Comparison of ENCODE assay signal across 1 cellular context in genomic region chr5:10607666-10608442, GRCh38.
A peak's percentile ranks its signal among the peaks of the same experiment; 100 is the strongest.
TF ChIP-seq lines count a peak whose summit lies in the region.

No MANE protein-coding gene starts in this region.

TF ChIP-seq in K562, 482 proteins besides CTCF, POLR2A, EP300 and RAD21 (continued from another document):
- TF ChIP-seq PREB (CRISPR knock-in tag; IDR thresholded peaks at IDR 0.05) = no peak
- no peak for TF ChIP-seq NFYB (IDR thresholded peaks at IDR 0.05; ENCODE audit: extremely low read depth, insufficient read length)
- no peak for TF ChIP-seq ZKSCAN1 (IDR thresholded peaks at IDR 0.05; ENCODE audit: low read depth, low read length)
- TF ChIP-seq PHB (CRISPR knock-in tag; IDR thresholded peaks at IDR 0.05) = no peak
- no peak for TF ChIP-seq ZNF695 (CRISPR knock-in tag; IDR thresholded peaks at IDR 0.05)
- TF ChIP-seq PHF20 (IDR thresholded peaks at IDR 0.05; ENCODE audit: partially characterized antibody) = no peak
- TF ChIP-seq GMEB1 (CRISPR knock-in tag; IDR thresholded peaks at IDR 0.05) = no peak
- TF ChIP-seq ZNF431 (CRISPR knock-in tag; IDR thresholded peaks at IDR 0.05) = no peak
- TF ChIP-seq NCOA4 (IDR thresholded peaks at IDR 0.05; ENCODE audit: partially characterized antibody) = no peak
- no peak for TF ChIP-seq ZNF449 (CRISPR knock-in tag; IDR thresholded peaks at IDR 0.05)
- peak; percentile 30 for TF ChIP-seq NCOR1 (IDR thresholded peaks at IDR 0.05)
- no peak for TF ChIP-seq ZNF217 (CRISPR knock-in tag; IDR thresholded peaks at IDR 0.05)
- no peak for TF ChIP-seq NR2F6 (CRISPR knock-in tag; IDR thresholded peaks at IDR 0.05)
- no peak for TF ChIP-seq TEAD2 (tag; IDR thresholded peaks at IDR 0.05)
- TF ChIP-seq, protein P1, sequence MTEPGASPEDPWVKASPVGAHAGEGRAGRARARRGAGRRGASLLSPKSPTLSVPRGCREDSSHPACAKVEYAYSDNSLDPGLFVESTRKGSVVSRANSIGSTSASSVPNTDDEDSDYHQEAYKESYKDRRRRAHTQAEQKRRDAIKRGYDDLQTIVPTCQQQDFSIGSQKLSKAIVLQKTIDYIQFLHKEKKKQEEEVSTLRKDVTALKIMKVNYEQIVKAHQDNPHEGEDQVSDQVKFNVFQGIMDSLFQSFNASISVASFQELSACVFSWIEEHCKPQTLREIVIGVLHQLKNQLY (CRISPR knock-in tag; conservative IDR thresholded peaks at IDR 0.05) = no peak; a peak in 1 of 4 replicates
- TF ChIP-seq STAG1 (CRISPR knock-in tag; IDR thresholded peaks at IDR 0.05; ENCODE audit: borderline replicate concordance) = no peak
- TF ChIP-seq, protein P2, sequence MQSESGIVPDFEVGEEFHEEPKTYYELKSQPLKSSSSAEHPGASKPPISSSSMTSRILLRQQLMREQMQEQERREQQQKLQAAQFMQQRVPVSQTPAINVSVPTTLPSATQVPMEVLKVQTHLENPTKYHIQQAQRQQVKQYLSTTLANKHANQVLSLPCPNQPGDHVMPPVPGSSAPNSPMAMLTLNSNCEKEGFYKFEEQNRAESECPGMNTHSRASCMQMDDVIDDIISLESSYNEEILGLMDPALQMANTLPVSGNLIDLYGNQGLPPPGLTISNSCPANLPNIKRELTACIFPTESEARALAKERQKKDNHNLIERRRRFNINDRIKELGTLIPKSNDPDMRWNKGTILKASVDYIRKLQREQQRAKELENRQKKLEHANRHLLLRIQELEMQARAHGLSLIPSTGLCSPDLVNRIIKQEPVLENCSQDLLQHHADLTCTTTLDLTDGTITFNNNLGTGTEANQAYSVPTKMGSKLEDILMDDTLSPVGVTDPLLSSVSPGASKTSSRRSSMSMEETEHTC (IDR thresholded peaks at IDR 0.05) = peak; percentile 73
- TF ChIP-seq, protein P3, sequence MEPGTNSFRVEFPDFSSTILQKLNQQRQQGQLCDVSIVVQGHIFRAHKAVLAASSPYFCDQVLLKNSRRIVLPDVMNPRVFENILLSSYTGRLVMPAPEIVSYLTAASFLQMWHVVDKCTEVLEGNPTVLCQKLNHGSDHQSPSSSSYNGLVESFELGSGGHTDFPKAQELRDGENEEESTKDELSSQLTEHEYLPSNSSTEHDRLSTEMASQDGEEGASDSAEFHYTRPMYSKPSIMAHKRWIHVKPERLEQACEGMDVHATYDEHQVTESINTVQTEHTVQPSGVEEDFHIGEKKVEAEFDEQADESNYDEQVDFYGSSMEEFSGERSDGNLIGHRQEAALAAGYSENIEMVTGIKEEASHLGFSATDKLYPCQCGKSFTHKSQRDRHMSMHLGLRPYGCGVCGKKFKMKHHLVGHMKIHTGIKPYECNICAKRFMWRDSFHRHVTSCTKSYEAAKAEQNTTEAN (CRISPR knock-in tag; IDR thresholded peaks at IDR 0.05) = no peak
- peak; percentile 50 for TF ChIP-seq HMBOX1 (IDR thresholded peaks at IDR 0.05)
- TF ChIP-seq FOXK1 (CRISPR knock-in tag; IDR thresholded peaks at IDR 0.05; ENCODE audit: borderline replicate concordance) = no peak
- no peak for TF ChIP-seq SMAD1 (IDR thresholded peaks at IDR 0.05; ENCODE audit: low read depth, low read length, partially characterized antibody)
- TF ChIP-seq RCOR1 (IDR thresholded peaks at IDR 0.05; ENCODE audit: borderline replicate concordance in 1 of 2, low read depth in 2 of 2, low read length in 2 of 2) = peak in 1 of 2 experiments; percentile 49; a peak in 1 of 4 replicates
- TF ChIP-seq ZZZ3 (IDR thresholded peaks at IDR 0.05) = no peak
- TF ChIP-seq MECOM (CRISPR knock-in tag; IDR thresholded peaks at IDR 0.05) = no peak; the same call in 1 of the 2 replicates
- TF ChIP-seq KDM5B (IDR thresholded peaks at IDR 0.05; ENCODE audit: insufficient replicate concordance, low read depth, low read length) = no peak
- no peak for TF ChIP-seq HNRNPLL (IDR thresholded peaks at IDR 0.05; ENCODE audit: low read depth, low read length, poor library complexity, severe bottlenecking)
- TF ChIP-seq, protein P4, sequence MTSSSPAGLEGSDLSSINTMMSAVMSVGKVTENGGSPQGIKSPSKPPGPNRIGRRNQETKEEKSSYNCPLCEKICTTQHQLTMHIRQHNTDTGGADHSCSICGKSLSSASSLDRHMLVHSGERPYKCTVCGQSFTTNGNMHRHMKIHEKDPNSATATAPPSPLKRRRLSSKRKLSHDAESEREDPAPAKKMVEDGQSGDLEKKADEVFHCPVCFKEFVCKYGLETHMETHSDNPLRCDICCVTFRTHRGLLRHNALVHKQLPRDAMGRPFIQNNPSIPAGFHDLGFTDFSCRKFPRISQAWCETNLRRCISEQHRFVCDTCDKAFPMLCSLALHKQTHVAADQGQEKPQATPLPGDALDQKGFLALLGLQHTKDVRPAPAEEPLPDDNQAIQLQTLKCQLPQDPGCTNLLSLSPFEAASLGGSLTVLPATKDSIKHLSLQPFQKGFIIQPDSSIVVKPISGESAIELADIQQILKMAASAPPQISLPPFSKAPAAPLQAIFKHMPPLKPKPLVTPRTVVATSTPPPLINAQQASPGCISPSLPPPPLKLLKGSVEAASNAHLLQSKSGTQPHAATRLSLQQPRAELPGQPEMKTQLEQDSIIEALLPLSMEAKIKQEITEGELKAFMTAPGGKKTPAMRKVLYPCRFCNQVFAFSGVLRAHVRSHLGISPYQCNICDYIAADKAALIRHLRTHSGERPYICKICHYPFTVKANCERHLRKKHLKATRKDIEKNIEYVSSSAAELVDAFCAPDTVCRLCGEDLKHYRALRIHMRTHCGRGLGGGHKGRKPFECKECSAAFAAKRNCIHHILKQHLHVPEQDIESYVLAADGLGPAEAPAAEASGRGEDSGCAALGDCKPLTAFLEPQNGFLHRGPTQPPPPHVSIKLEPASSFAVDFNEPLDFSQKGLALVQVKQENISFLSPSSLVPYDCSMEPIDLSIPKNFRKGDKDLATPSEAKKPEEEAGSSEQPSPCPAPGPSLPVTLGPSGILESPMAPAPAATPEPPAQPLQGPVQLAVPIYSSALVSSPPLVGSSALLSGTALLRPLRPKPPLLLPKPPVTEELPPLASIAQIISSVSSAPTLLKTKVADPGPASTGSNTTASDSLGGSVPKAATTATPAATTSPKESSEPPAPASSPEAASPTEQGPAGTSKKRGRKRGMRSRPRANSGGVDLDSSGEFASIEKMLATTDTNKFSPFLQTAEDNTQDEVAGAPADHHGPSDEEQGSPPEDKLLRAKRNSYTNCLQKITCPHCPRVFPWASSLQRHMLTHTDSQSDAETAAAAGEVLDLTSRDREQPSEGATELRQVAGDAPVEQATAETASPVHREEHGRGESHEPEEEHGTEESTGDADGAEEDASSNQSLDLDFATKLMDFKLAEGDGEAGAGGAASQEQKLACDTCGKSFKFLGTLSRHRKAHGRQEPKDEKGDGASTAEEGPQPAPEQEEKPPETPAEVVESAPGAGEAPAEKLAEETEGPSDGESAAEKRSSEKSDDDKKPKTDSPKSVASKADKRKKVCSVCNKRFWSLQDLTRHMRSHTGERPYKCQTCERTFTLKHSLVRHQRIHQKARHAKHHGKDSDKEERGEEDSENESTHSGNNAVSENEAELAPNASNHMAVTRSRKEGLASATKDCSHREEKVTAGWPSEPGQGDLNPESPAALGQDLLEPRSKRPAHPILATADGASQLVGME (CRISPR knock-in tag; IDR thresholded peaks at IDR 0.05) = no peak
- TF ChIP-seq DDX20 (tag; IDR thresholded peaks at IDR 0.05; ENCODE audit: low read depth) = no peak
- no peak for TF ChIP-seq ZNF780A (CRISPR knock-in tag; IDR thresholded peaks at IDR 0.05)
- TF ChIP-seq SIN3A (IDR thresholded peaks at IDR 0.05; ENCODE audit: borderline replicate concordance in 2 of 2, control insufficient read depth in 1 of 2, low read depth in 2 of 2, low read length in 2 of 2) = no peak
- no peak for TF ChIP-seq ZNF174 (CRISPR knock-in tag; IDR thresholded peaks at IDR 0.05)
- no peak for TF ChIP-seq RBM15 (IDR thresholded peaks at IDR 0.05; ENCODE audit: insufficient read depth, low read length)
